Comparison of ENCODE assay signal across 22 cellular contexts in the genomic region with DNA sequence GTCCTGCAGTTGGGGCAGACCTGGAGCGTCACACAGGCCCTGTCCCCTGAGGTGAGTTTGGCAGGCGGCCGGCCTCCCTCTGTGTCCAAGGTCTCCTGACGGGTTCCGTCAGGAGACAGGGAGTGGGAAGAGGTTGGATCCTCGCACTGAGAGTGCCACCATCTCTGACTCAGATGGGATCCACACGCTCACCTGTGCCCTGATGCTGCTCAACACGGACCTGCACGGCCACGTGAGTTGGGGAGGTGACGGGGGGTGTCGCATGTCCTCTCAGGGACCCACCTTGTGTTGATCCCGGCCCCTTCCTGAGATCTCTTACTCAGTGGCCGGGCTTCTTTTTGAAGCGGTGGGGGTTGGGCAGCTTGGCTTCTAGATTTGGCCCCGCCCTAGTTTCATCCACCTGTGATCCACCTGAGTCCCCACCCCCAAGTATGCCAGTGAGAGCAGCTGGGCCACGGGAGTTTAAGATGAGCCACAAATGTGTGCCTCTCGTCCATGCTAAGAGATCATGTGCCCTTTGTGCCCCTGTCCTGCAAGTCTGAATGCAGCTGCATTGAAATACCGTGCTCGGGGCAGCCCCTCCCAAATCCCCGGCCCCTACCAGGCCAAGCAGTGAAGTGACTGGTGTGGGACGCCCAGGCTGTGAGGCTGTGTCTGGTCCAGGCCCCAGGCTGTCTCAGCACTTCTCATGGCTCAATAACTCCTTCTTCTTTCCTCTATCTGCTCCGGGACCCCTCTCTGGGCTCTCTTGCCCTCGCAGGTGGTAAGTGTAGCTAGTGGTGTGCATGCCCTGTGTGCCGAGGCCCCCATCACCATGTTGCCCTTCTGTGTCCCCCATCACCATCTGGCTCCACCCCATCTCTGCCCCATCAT. TPM values are rescaled to one million over a fixed set of nuclear protein-coding genes. Genes with fewer than 3 reads are reported as not detected.
A peak's percentile ranks its signal among the peaks of the same experiment; 100 is the strongest.
DNase-seq lines count a peak whose midpoint lies in the region; ATAC-seq and TF ChIP-seq lines count a peak whose summit lies in the region.
"Had no signal": no experiment of that assay in that cellular context is flagged by ENCODE, and none has a peak within 500 bp of the region (broad histone marks: within the 10 kb centered on the region; RNA-seq: fewer than 3 reads in every experiment).

No MANE protein-coding gene starts in this region.

- no peak overlapping the region for H2AFZ ChIP-seq in neuronal stem cell (ENCODE audit: low read length)

- H3K4me3 Mint-ChIP-seq in natural killer cell treated with Interleukin-12 subunit alpha and Interleukin-12 subunit beta and Interleukin-15 and Interleukin-18, amount 100 ng/mL, for 72 hours: no peak overlapping the region
- no peak overlapping the region for H3K4me3 Mint-ChIP-seq in natural killer cell
- H3K4me3 Mint-ChIP-seq: CD4-positive, alpha-beta memory T cell had no signal

- H3K27me3 ChIP-seq in RWPE2 (ENCODE audit: insufficient read depth, poor library complexity, severe bottlenecking): peaks cover 8% of the 10 kb centered on the region
- H3K27me3 ChIP-seq in neuronal stem cell (ENCODE audit: control insufficient read depth in 3 of 3, insufficient read depth in 3 of 3, low read depth in 1 of 3, low read length in 3 of 3): peaks cover 0 to 19% (median 0%) of the 10 kb centered on the region in 3 experiments
- H3K27me3 ChIP-seq: MG63 had no signal

- no CpG with 5 or more reads among the region's 25 CpGs for WGBS in neuronal stem cell (ENCODE audit: extremely low coverage in 2 of 2, insufficient read length in 2 of 2, insufficient replicate concordance in 1 of 2), 2 donors

- H3K9me3 ChIP-seq in RWPE2 (ENCODE audit: severe bottlenecking): peaks cover 4% of the 10 kb centered on the region
- no peaks in the 10 kb centered on the region for H3K9me3 ChIP-seq in neuronal stem cell (replicated peaks in 1 of 2; ENCODE audit: control insufficient read depth in 2 of 2, insufficient read depth in 1 of 2, low read depth in 1 of 2, low read length in 2 of 2)

- H2BK120ac ChIP-seq in neuronal stem cell (ENCODE audit: low read depth, low read length): peak overlapping the region; percentile 68

- peaks cover 6% of the 10 kb centered on the region for H3K36me3 Mint-ChIP-seq in natural killer cell treated with Interleukin-12 subunit alpha and Interleukin-12 subunit beta and Interleukin-15 and Interleukin-18, amount 100 ng/mL, for 72 hours
- H3K36me3 Mint-ChIP-seq in natural killer cell: no peaks in the 10 kb centered on the region

- H3K27ac Mint-ChIP-seq in natural killer cell treated with Interleukin-12 subunit alpha and Interleukin-12 subunit beta and Interleukin-15 and Interleukin-18, amount 100 ng/mL, for 72 hours: no peak overlapping the region
- no peak overlapping the region for H3K27ac Mint-ChIP-seq in natural killer cell

- H3K4me1 ChIP-seq in RWPE2 (ENCODE audit: insufficient read depth, poor library complexity, severe bottlenecking) (no peaks in the 10 kb centered on the region), neuronal stem cell (ENCODE audit: control insufficient read depth in 2 of 2, insufficient read depth in 1 of 2, low read depth in 1 of 2, low read length in 2 of 2) (no peaks in the 10 kb centered on the region)
- H3K4me1 ChIP-seq: BLaER1, SJCRH30 had no signal

- TF ChIP-seq CTCF in natural killer cell (IDR thresholded peaks at IDR 0.05) (no peak), RWPE2 (IDR thresholded peaks at IDR 0.05; ENCODE audit: poor library complexity, severe bottlenecking) (no peak)

- DNase-seq in natural killer cell treated with Interleukin-12 subunit alpha and Interleukin-12 subunit beta and Interleukin-15 and Interleukin-18, amount 100 ng/mL, for 72 hours (ENCODE audit: low spot score): peak; percentile 44
- no peak for DNase-seq in natural killer cell
- peak; percentile 66 for DNase-seq in RWPE2 (ENCODE audit: low spot score)
- DNase-seq in neuronal stem cell (ENCODE audit: low spot score): no peak
- no peak for DNase-seq in NCI-H146 treated with DMSO at 0.1 percent for 48 hours (lab: John Stamatoyannopoulos, UW; ENCODE audit: unreplicated experiment)
- no peak for DNase-seq in COLO668 (lab: John Stamatoyannopoulos, UW; ENCODE audit: unreplicated experiment)
- DNase-seq: CD4-positive, alpha-beta memory T cell; DND-41; HCEC 1CT; MG63; NCI-H1092 treated with DMSO at 0.1 percent for 48 hours; NCI-H1436 treated with DMSO at 0.1 percent for 48 hours; NCI-H2029 treated with DMSO at 0.1 percent for 48 hours; NCI-H226; NCI-H510A treated with DMSO at 0.1 percent for 48 hours; NCI-H748 treated with DMSO at 0.1 percent for 48 hours; SJCRH30 had no signal

- H3K18ac ChIP-seq in neuronal stem cell (ENCODE audit: low read length): peak overlapping the region; percentile 36

- no peak for ATAC-seq in natural killer cell treated with Interleukin-12 subunit alpha and Interleukin-12 subunit beta and Interleukin-15 and Interleukin-18, amount 100 ng/mL, for 72 hours
- no peak for ATAC-seq in natural killer cell
- no peak for ATAC-seq in RWPE2 (ENCODE audit: low read depth)
- no peak for ATAC-seq in GM21367 (IDR thresholded peaks at IDR 0.05; ENCODE audit: unreplicated experiment)
- ATAC-seq: GM12878, K562 had no signal

- H3K4me3 ChIP-seq in RWPE2 (ENCODE audit: severe bottlenecking): no peak overlapping the region
- no peak overlapping the region for H3K4me3 ChIP-seq in neuronal stem cell (ENCODE audit: low read length in 2 of 2)
- H3K4me3 ChIP-seq: BLaER1, GM12878, K562, MG63, SJCRH30 had no signal

- intact Hi-C loops in natural killer cell (cut with micrococcal nuclease): no loop called here

- no peak overlapping the region for H3K4me2 ChIP-seq in neuronal stem cell (ENCODE audit: insufficient read depth, low read length, poor library complexity, severe bottlenecking)
- H3K4me2 ChIP-seq: BLaER1 had no signal

- H2BK15ac ChIP-seq in neuronal stem cell (ENCODE audit: low read length): no peak overlapping the region

- H4K8ac ChIP-seq in neuronal stem cell (ENCODE audit: low read depth, low read length): no peak overlapping the region

- no peak overlapping the region for H2BK12ac ChIP-seq in neuronal stem cell (ENCODE audit: low read length)

- peaks cover 7 to 10% of the 10 kb centered on the region in 2 donors for H3K27me3 Mint-ChIP-seq in natural killer cell treated with Interleukin-12 subunit alpha and Interleukin-12 subunit beta and Interleukin-15 and Interleukin-18, amount 100 ng/mL, for 72 hours
- peaks cover 8% of the 10 kb centered on the region in 2 donors for H3K27me3 Mint-ChIP-seq in natural killer cell (ENCODE audit: low read depth in 2 of 2)

- H3K23ac ChIP-seq in neuronal stem cell (ENCODE audit: low read depth, low read length, poor library complexity): no peak overlapping the region

- H3K36me3 ChIP-seq in RWPE2 (ENCODE audit: low read depth) (no peaks in the 10 kb centered on the region), neuronal stem cell (replicated peaks in 1 of 2; ENCODE audit: control insufficient read depth in 2 of 2, insufficient read depth in 2 of 2, low read length in 2 of 2) (no peaks in the 10 kb centered on the region)
- H3K36me3 ChIP-seq: BLaER1, MG63, SJCRH30 had no signal

- H3K9ac ChIP-seq in neuronal stem cell (ENCODE audit: low read depth, low read length, poor library complexity): no peak overlapping the region
- H3K9ac ChIP-seq: BLaER1 had no signal

- H2AK5ac ChIP-seq in neuronal stem cell (ENCODE audit: low read depth, low read length): peak overlapping the region; percentile 61

- H3K4ac ChIP-seq in neuronal stem cell (ENCODE audit: low read length): peak overlapping the region; percentile 23

- no peaks in the 10 kb centered on the region for H3K79me1 ChIP-seq in neuronal stem cell (ENCODE audit: low read depth, low read length)

- no peak overlapping the region for H2BK5ac ChIP-seq in neuronal stem cell (ENCODE audit: low read length)

- peaks cover 3% of the 10 kb centered on the region for H3K9me3 Mint-ChIP-seq in natural killer cell treated with Interleukin-12 subunit alpha and Interleukin-12 subunit beta and Interleukin-15 and Interleukin-18, amount 100 ng/mL, for 72 hours
- H3K9me3 Mint-ChIP-seq in natural killer cell: peaks cover 2 to 3% of the 10 kb centered on the region in 2 donors

- no peak overlapping the region for H3K14ac ChIP-seq in neuronal stem cell (ENCODE audit: low read length)

- no peaks in the 10 kb centered on the region for H3K4me1 Mint-ChIP-seq in natural killer cell treated with Interleukin-12 subunit alpha and Interleukin-12 subunit beta and Interleukin-15 and Interleukin-18, amount 100 ng/mL, for 72 hours (ENCODE audit: low read depth in 2 of 2)
- H3K4me1 Mint-ChIP-seq in natural killer cell: no peaks in the 10 kb centered on the region
- H3K4me1 Mint-ChIP-seq: CD4-positive, alpha-beta memory T cell had no signal

- H4K91ac ChIP-seq in neuronal stem cell (ENCODE audit: low read depth, low read length, poor library complexity): no peak overlapping the region

- H3K27ac ChIP-seq in RWPE2 (ENCODE audit: poor library complexity, severe bottlenecking) (no peak overlapping the region), neuronal stem cell (replicated peaks; ENCODE audit: low read length) (no peak overlapping the region)
- H3K27ac ChIP-seq: BLaER1, SJCRH30 had no signal

RNA-seq across cellular contexts. Expression of gene PSD2, which starts 27.2 kb away (rescaled TPM):
- not detected for total RNA-seq in natural killer cell treated with Interleukin-12 subunit alpha and Interleukin-12 subunit beta and Interleukin-15 and Interleukin-18, amount 100 ng/mL, for 72 hours
- 1 to 10 TPM; 1.3 to 2.5 (median 1.3) TPM for total RNA-seq in natural killer cell
- polyA plus RNA-seq in neuronal stem cell (2013, experiment 1 of 2): 0.92 TPM
- polyA plus RNA-seq in neuronal stem cell (2013, experiment 2 of 2): 0.93 TPM
- total RNA-seq: CD4-positive, alpha-beta memory T cell; GM12878; LHCN-M2; SJCRH30 had no signal
- polyA plus RNA-seq: CD4-positive, alpha-beta memory T cell had no signal

Comparison
In these comparisons a context has a peak if more than half of its experiments do, and no peak if none do; other contexts are left out.
1. DNase-seq: peak in natural killer cell treated with Interleukin-12 subunit alpha and Interleukin-12 subunit beta and Interleukin-15 and Interleukin-18, amount 100 ng/mL, for 72 hours (single experiment) and RWPE2 (single experiment); none in natural killer cell (single experiment), neuronal stem cell (single experiment), NCI-H146 treated with DMSO at 0.1 percent for 48 hours (single experiment) and COLO668 (single experiment).